ENCODE assay signal across 23 cellular contexts in the genomic region with DNA sequence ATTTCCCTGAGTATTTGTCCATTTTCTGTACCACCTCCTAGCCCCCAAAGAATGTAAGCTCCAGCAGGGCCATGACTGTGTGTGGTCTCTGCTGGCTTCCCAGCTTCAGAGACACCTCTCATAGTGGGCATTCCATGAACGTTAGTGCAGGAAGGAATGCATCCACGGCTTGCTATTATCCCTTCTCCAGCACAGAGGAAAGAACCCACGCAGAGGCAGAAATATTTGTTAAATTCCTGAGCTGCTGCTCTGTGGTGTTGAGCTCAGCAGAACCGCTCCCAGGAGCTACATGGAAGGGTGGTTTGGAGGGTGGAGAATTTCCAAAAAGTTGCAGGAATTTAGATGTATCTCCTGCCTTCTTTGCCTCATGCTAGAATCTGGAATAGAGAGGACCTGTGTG.
DNase-seq lines count a peak whose midpoint lies in the region; ATAC-seq and TF ChIP-seq lines count a peak whose summit lies in the region.
"Had no signal": no experiment of that assay in that cellular context is flagged by ENCODE, and none has a peak within 500 bp of the region (broad histone marks: within the 10 kb centered on the region; RNA-seq: fewer than 3 reads in every experiment).

No MANE protein-coding gene starts in this region.

- H3K4me3 ChIP-seq in endodermal cell (ENCODE audit: low read length), result no peak overlapping the region
- no peak overlapping the region for H3K4me3 ChIP-seq in BE2C (ENCODE audit: low read depth, low read length)
- H3K4me3 ChIP-seq in tibial artery, result no peak overlapping the region
- H3K4me3 ChIP-seq: A549, vagina had no signal

- WGBS in endodermal cell (ENCODE audit: insufficient coverage in 1 of 2, insufficient read length in 1 of 2), 2 experiments, result 26 to 60% methylated on average over 3 to 4 of the region's 4 CpGs

- no peak overlapping the region for H3K4me3 Mint-ChIP-seq in endodermal cell
- no peak overlapping the region for H3K4me3 Mint-ChIP-seq in nephron
- H3K4me3 Mint-ChIP-seq: CD14-positive monocyte; effector memory CD8-positive, alpha-beta T cell; H9; T-cell had no signal

- H3K27ac Mint-ChIP-seq in endodermal cell (no peak overlapping the region), nephron (peak overlapping the region; percentile 12 to 79 (median 20))
- H3K27ac Mint-ChIP-seq: effector memory CD8-positive, alpha-beta T cell; T-cell had no signal

- ATAC-seq in GM21515 (IDR thresholded peaks at IDR 0.05; ENCODE audit: unreplicated experiment), result no peak
- no peak for ATAC-seq in HG02973 (IDR thresholded peaks at IDR 0.05; ENCODE audit: unreplicated experiment)
- ATAC-seq: A549; effector memory CD8-positive, alpha-beta T cell; T-cell had no signal

- H3K27ac ChIP-seq in endodermal cell (ENCODE audit: low read depth, low read length) (no peak overlapping the region), tibial artery (no peak overlapping the region)
- H3K27ac ChIP-seq: A549, vagina had no signal

- H3K9me3 ChIP-seq in endodermal cell (ENCODE audit: control insufficient read depth, low read length), result no peaks in the 10 kb centered on the region
- H3K9me3 ChIP-seq in BE2C, result no peaks in the 10 kb centered on the region; the same call in 1 of the 2 replicates
- no peaks in the 10 kb centered on the region for H3K9me3 ChIP-seq in tibial artery
- H3K9me3 ChIP-seq: A549, vagina had no signal

- H3K36me3 ChIP-seq in endodermal cell (ENCODE audit: control insufficient read depth, insufficient read depth, low read length) (no peaks in the 10 kb centered on the region), BE2C (no peaks in the 10 kb centered on the region), tibial artery (no peaks in the 10 kb centered on the region)
- H3K36me3 ChIP-seq: vagina had no signal

- H3K4me1 ChIP-seq in endodermal cell (ENCODE audit: control insufficient read depth, insufficient read depth, low read length) (peaks cover 19% of the 10 kb centered on the region), BE2C (no peaks in the 10 kb centered on the region), tibial artery (no peaks in the 10 kb centered on the region)
- H3K4me1 ChIP-seq: A549, vagina had no signal

- intact Hi-C loops in tibial artery (cut with DNase I; ENCODE audit: low total_unique reads), result no loop called here

- H3K4me1 Mint-ChIP-seq in endodermal cell (peaks cover 68% of the 10 kb centered on the region), nephron (peaks cover 48% of the 10 kb centered on the region)
- H3K4me1 Mint-ChIP-seq: CD14-positive monocyte, T-cell had no signal

- H3K36me3 Mint-ChIP-seq in endodermal cell (ENCODE audit: low read depth) (peaks cover 1% of the 10 kb centered on the region), nephron (ENCODE audit: low read depth) (no peaks in the 10 kb centered on the region)
- H3K36me3 Mint-ChIP-seq: CD14-positive monocyte, T-cell had no signal

- DNase-seq in AG08395 (ENCODE audit: low spot score) (peak; percentile 52), M059J (ENCODE audit: low read depth) (peak; percentile 67), endodermal cell (peak; percentile 67), BE2C (no peak), tibial artery (no peak)
- DNase-seq: activated gamma-delta T cell; amygdala; effector memory CD8-positive, alpha-beta T cell; H9; Karpas-422; NCI-H1048; NCI-H1930; NCI-H345; nucleus accumbens; retina; Right ventricle myocardium superior; T-cell had no signal

- H3K27me3 Mint-ChIP-seq in endodermal cell (ENCODE audit: insufficient read depth) (peaks cover 41% of the 10 kb centered on the region), nephron (ENCODE audit: low read depth) (peaks cover 6% of the 10 kb centered on the region)

- TF ChIP-seq CTCF in endodermal cell (conservative IDR thresholded peaks at IDR 0.05) (no peak), nephron (IDR thresholded peaks at IDR 0.05; ENCODE audit: unreplicated experiment in 3 of 3) (no peak), BE2C (IDR thresholded peaks at IDR 0.05; ENCODE audit: low read depth, low read length) (no peak), tibial artery (IDR thresholded peaks at IDR 0.05) (no peak)

- H3K9me3 Mint-ChIP-seq in endodermal cell, result no peaks in the 10 kb centered on the region
- H3K9me3 Mint-ChIP-seq in nephron, result no peaks in the 10 kb centered on the region
- H3K9me3 Mint-ChIP-seq: CD14-positive monocyte; effector memory CD8-positive, alpha-beta T cell; H9; T-cell had no signal

- H3K9ac ChIP-seq in endodermal cell (ENCODE audit: extremely low read depth, low read length, poor library complexity, severe bottlenecking), result no peak overlapping the region

- H3K27me3 ChIP-seq in endodermal cell (ENCODE audit: control insufficient read depth, insufficient read depth, low read length, poor library complexity, severe bottlenecking) (peaks cover 52% of the 10 kb centered on the region), BE2C (0 out of 2 replicates have a peak, but pooled peaks cover 4% of the 10 kb centered on the region), tibial artery (no peaks in the 10 kb centered on the region)
- H3K27me3 ChIP-seq: vagina had no signal

Comparison
In these comparisons a context has a peak if more than half of its experiments do, and no peak if none do; other contexts are left out.
1. DNase-seq: peak in AG08395 (single experiment), M059J (single experiment) and endodermal cell (single experiment); none in BE2C (single experiment) and tibial artery (0 of 2).